8 cellular contexts compared by ENCODE assay signal in the genomic region with DNA sequence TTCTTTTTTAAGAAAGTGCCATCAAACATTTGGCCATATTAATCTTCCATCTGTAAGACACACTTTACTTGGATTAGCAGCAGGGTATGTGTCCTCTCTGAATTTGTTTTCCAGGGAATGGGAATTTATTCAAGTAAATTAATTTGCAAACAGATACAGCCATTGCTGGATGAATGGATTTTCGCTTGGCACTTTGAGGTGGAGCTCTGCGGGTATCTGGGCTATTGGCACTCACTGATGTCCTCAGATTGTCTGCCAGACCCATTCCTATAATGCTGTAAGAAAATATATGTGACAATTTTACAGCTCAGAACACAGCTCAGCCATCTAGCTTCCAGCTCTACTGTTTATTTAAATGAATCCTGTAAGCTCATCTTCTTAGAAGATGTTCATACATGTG.
"Had no signal": no experiment of that assay in that cellular context is flagged by ENCODE, and none has a peak within 500 bp of the region (broad histone marks: within the 10 kb centered on the region; RNA-seq: fewer than 3 reads in every experiment).

No MANE protein-coding gene starts in this region.

- H3K4me3 ChIP-seq: GM23248, HAP-1 had no signal

- H3K27ac ChIP-seq: GM23248, HL-60 had no signal

- H3K36me3 Mint-ChIP-seq: IgD-negative memory B cell had no signal

- H3K27me3 Mint-ChIP-seq: IgD-negative memory B cell had no signal

- DNase-seq: GM23248, GOT3, H7, HFFc6, KBM-7 had no signal

- H3K9me3 ChIP-seq: HAP-1 had no signal

- H3K36me3 ChIP-seq: HAP-1 had no signal

- H3K4me3 Mint-ChIP-seq: HFFc6, IgD-negative memory B cell had no signal

- H3K27ac Mint-ChIP-seq: HFFc6, IgD-negative memory B cell had no signal

- H3K4me1 Mint-ChIP-seq: IgD-negative memory B cell had no signal
